13 cellular contexts compared by ENCODE assay signal in the genomic region with DNA sequence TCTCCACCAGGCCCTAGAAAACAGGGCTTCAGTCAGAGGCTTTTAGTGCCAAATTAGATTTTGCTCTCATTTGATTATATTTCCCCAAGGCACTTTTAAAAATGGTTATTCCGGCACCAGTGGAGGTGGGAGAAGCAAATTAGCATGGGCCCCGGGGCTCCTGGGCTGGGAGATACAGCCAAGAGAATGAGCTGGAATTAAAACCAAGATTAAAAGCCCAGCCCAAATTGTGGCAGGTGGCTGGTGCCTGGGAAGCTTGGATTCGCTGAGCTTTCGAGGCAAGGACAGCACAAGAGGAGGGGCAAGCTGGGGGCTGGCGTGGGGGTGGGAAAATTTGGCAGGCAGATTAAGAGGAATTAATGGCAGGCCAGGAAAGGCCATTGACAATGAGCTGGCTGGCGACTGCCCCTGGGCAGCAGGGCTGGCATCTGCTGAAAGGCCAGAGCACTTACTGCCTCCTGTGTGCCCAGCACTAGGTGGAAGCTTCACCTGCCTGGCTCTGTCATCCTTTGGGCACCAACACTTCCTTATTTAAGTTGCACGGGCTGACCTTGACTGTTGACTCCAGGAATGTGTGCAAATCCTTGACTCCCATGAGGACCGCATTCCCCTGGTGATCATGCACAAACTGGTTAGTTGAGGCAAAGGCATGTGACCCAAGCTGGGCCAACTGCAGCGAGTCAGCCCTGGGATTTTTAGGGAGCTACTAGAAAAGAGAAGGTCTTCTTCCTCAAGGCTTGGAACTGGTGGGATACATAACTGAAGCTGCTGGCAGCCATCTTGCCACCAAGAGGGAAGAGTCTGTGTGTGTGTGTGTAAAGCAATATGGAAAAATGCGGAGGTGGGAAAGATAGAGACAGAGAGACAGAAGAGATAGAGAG.
DNase-seq lines count a peak whose midpoint lies in the region; ATAC-seq, FAIRE-seq and TF ChIP-seq lines count a peak whose summit lies in the region.
"Had no signal": no experiment of that assay in that cellular context is flagged by ENCODE, and none has a peak within 500 bp of the region (broad histone marks: within the 10 kb centered on the region; RNA-seq: fewer than 3 reads in every experiment).

No MANE protein-coding gene starts in this region.

- H3K9me3 Mint-ChIP-seq in stimulated activated naive B cell treated with anti-CD40 and anti-IgM and Interleukin-4, amounts not matched to agents 10 μg/mL and 1 μg/mL and 100 μg/mL, for 72 hours = no peaks in the 10 kb centered on the region
- H3K9me3 Mint-ChIP-seq in T-cell = no peaks in the 10 kb centered on the region

- ATAC-seq in stimulated activated naive B cell treated with anti-CD40 and anti-IgM and Interleukin-4, amounts not matched to agents 10 μg/mL and 1 μg/mL and 100 μg/mL, for 72 hours (replicated peaks) = no peak
- no peak for ATAC-seq in T-cell (replicated peaks in 1 of 4)
- ATAC-seq: HCT116 had no signal

- no peaks in the 10 kb centered on the region for H3K36me3 ChIP-seq in WERI-Rb-1

- H3K27me3 Mint-ChIP-seq in stimulated activated naive B cell treated with anti-CD40 and anti-IgM and Interleukin-4, amounts not matched to agents 10 μg/mL and 1 μg/mL and 100 μg/mL, for 72 hours = peaks cover 34 to 44% of the 10 kb centered on the region in 2 donors
- peaks cover 3 to 16% of the 10 kb centered on the region in 2 donors for H3K27me3 Mint-ChIP-seq in T-cell

- no peaks in the 10 kb centered on the region for H3K9me3 ChIP-seq in WERI-Rb-1 (ENCODE audit: severe bottlenecking)

- POLR2A ChIA-PET in T-cell (lab: Charles Lee) = no interaction called here

- H3K4me1 Mint-ChIP-seq in stimulated activated naive B cell treated with anti-CD40 and anti-IgM and Interleukin-4, amounts not matched to agents 10 μg/mL and 1 μg/mL and 100 μg/mL, for 72 hours = peaks cover 46 to 64% of the 10 kb centered on the region in 2 donors
- H3K4me1 Mint-ChIP-seq in T-cell = no peaks in the 10 kb centered on the region

- FAIRE-seq in D721Med (lab: Jason Lieb, UNC) = no peak
- FAIRE-seq: GM19239 had no signal

- peaks cover 2 to 3% of the 10 kb centered on the region in 2 donors for H3K36me3 Mint-ChIP-seq in stimulated activated naive B cell treated with anti-CD40 and anti-IgM and Interleukin-4, amounts not matched to agents 10 μg/mL and 1 μg/mL and 100 μg/mL, for 72 hours
- no peaks in the 10 kb centered on the region for H3K36me3 Mint-ChIP-seq in T-cell

- H3K4me3 ChIP-seq in WERI-Rb-1 (ENCODE audit: low read depth, low read length) (no peak overlapping the region), foreskin fibroblast (ENCODE audit: low read depth in 1 of 2, low read length in 2 of 2) (no peak overlapping the region)

- H3K4me3 Mint-ChIP-seq in stimulated activated naive B cell treated with anti-CD40 and anti-IgM and Interleukin-4, amounts not matched to agents 10 μg/mL and 1 μg/mL and 100 μg/mL, for 72 hours = peak overlapping the region in 1 of 2 donors; percentile 30
- H3K4me3 Mint-ChIP-seq in T-cell = no peak overlapping the region

- no peaks in the 10 kb centered on the region for H3K27me3 ChIP-seq in WERI-Rb-1 (ENCODE audit: insufficient read depth, low read depth, severe bottlenecking)

- DNase-seq in D721Med (ENCODE audit: insufficient read length, low spot score) (peak; percentile 30), NCI-H446 treated with DMSO at 0.1 percent for 48 hours (lab: John Stamatoyannopoulos, UW) (peak; percentile 54), WERI-Rb-1 (peak; percentile 79), NCI-H2196 treated with DMSO at 0.1 percent for 48 hours (lab: John Stamatoyannopoulos, UW; ENCODE audit: unreplicated experiment) (no peak), foreskin fibroblast (no peak), T-cell (no peak)
- no peak for DNase-seq in stimulated activated naive B cell treated with anti-CD40 and anti-IgM and Interleukin-4, amounts not matched to agents 10 μg/mL and 1 μg/mL and 100 μg/mL, for 72 hours
- DNase-seq: COR-L47; NCI-H1694 treated with DMSO at 0.1 percent for 48 hours; NK-92 treated with Interleukin-12 subunit alpha and Interleukin-12 subunit beta, amount 100 ng/mL, for 24 hours; T-helper 2 cell had no signal

- H3K27ac Mint-ChIP-seq in stimulated activated naive B cell treated with anti-CD40 and anti-IgM and Interleukin-4, amounts not matched to agents 10 μg/mL and 1 μg/mL and 100 μg/mL, for 72 hours = peak overlapping the region; percentile 82
- no peak overlapping the region for H3K27ac Mint-ChIP-seq in T-cell

- TF ChIP-seq CTCF in D721Med (IDR thresholded peaks at IDR 0.05; ENCODE audit: insufficient read depth, missing control alignments) (no peak), WERI-Rb-1 (IDR thresholded peaks at IDR 0.05; ENCODE audit: low read depth, low read length) (no peak), foreskin fibroblast (IDR thresholded peaks at IDR 0.05; ENCODE audit: low read depth, low read length) (no peak)

- H3K27ac ChIP-seq in WERI-Rb-1 = no peak overlapping the region

- CTCF ChIA-PET in T-cell (lab: Charles Lee) = interaction anchor here in 1 of 2 donors (0.8 kb wide), 1 partner anchor 18 kb away, joined by 3 read pairs; no protein-coding TSS in a partner anchor

Comparison
In these comparisons a context has a peak if more than half of its experiments do, and no peak if none do; other contexts are left out.
1. DNase-seq: peak in D721Med (single experiment), NCI-H446 treated with DMSO at 0.1 percent for 48 hours (single experiment) and WERI-Rb-1 (single experiment); none in stimulated activated naive B cell treated with anti-CD40 and anti-IgM and Interleukin-4, amounts not matched to agents 10 μg/mL and 1 μg/mL and 100 μg/mL, for 72 hours (single experiment), NCI-H2196 treated with DMSO at 0.1 percent for 48 hours (single experiment), foreskin fibroblast (0 of 2) and T-cell (0 of 34).